8 cellular contexts compared by ENCODE assay signal in the genomic region with DNA sequence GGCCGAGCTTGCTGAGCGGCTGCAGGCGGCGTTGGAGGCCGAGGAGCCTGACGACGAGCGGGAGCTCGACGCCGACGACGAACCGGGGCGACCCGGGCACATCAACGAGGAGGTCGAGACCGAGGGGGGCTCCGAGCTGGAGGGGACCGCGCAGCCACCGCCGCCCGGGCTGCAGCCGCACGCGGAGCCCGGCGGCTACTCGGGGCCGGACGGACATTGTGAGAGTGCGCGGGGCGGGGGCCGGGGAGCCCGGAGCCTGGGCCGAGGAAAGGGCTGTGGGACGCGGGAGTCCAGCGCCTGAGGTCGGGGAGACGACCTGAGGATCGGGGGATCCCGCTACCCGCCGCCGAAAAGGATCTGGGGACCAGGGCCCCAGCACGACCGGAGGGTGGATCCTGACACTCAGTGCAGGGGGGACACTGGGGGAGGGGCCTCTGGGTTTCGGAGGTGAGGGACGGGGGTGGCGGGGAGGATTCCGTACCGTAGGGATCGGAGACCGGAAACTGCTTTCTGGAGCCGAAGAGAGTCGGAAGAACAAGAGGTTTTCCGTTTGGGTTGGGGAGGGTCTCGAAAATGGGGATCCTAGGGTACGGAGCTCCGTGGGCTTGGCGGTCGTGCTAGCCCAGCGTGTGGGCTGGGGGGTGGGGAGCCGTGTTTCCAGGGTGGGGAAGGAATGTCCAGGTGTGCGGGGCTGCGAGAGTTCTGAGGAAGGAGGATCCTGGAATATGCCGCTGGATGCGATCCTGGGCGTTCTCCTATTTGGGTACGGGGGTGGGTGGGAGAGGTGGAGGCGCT.
DNase-seq lines count a peak whose midpoint lies in the region; ATAC-seq and TF ChIP-seq lines count a peak whose summit lies in the region.

No MANE protein-coding gene starts in this region.

- peak overlapping the region; percentile 99 for H3K9ac ChIP-seq in iPS-20b (ENCODE audit: low read depth, low read length)

- peaks cover 38% of the 10 kb centered on the region for H3K36me3 ChIP-seq in iPS-20b (ENCODE audit: insufficient read depth, low read depth, low read length)

- ATAC-seq in GM18858 (IDR thresholded peaks at IDR 0.05; ENCODE audit: unreplicated experiment) (no peak), GM18907 (IDR thresholded peaks at IDR 0.05; ENCODE audit: unreplicated experiment) (no peak)

- 0 out of 2 replicates have a peak, but pooled peaks cover 3% of the 10 kb centered on the region for H3K4me1 ChIP-seq in iPS-20b (ENCODE audit: insufficient read depth, low read length)

- DNase-seq in DMS79 (lab: John Stamatoyannopoulos, UW) (peak; percentile 10), HS-27A (ENCODE audit: low read depth) (peak; percentile 59), T-helper 1 cell (peak; percentile 20 to 58 (median 33)), astrocyte of the spinal cord (ENCODE audit: low read depth, low spot score) (peak; percentile 14)
- DNase-seq in stimulated activated CD4-positive, alpha-beta T cell treated with anti-CD3 and anti-CD28 coated beads, Interleukin-12 subunit alpha, Interleukin-12 subunit beta, amount 100 ng/mL, for 4 hours = peak; percentile 71

- TF ChIP-seq CTCF in astrocyte of the spinal cord (IDR thresholded peaks at IDR 0.05; ENCODE audit: low read depth, low read length) = no peak

- in situ Hi-C loops in astrocyte of the spinal cord (cut with HindIII; ENCODE audit: low sequenced_read_pairs) = no loop called here

- H3K4me3 ChIP-seq in astrocyte of the spinal cord (ENCODE audit: low read depth, low read length) = peak overlapping the region; percentile 94
- peak overlapping the region; percentile 91 for H3K4me3 ChIP-seq in iPS-20b (ENCODE audit: low read length)

- no peaks in the 10 kb centered on the region for H3K27me3 ChIP-seq in iPS-20b (ENCODE audit: insufficient read depth, low read length)

- peak overlapping the region; percentile 94 for H3K27ac ChIP-seq in iPS-20b (ENCODE audit: low read length)

- no peaks in the 10 kb centered on the region for H3K9me3 ChIP-seq in iPS-20b (ENCODE audit: insufficient read depth, low read depth, low read length)

Comparison
In these comparisons a context has a peak if more than half of its experiments do, and no peak if none do; other contexts are left out.
1. DNase-seq: peak in every context shown above with its lines; median percentile 71 in stimulated activated CD4-positive, alpha-beta T cell treated with anti-CD3 and anti-CD28 coated beads, Interleukin-12 subunit alpha, Interleukin-12 subunit beta, amount 100 ng/mL, for 4 hours; 59 in HS-27A; 33 in T-helper 1 cell; 14 in astrocyte of the spinal cord; 10 in DMS79.